In the genomic region with DNA sequence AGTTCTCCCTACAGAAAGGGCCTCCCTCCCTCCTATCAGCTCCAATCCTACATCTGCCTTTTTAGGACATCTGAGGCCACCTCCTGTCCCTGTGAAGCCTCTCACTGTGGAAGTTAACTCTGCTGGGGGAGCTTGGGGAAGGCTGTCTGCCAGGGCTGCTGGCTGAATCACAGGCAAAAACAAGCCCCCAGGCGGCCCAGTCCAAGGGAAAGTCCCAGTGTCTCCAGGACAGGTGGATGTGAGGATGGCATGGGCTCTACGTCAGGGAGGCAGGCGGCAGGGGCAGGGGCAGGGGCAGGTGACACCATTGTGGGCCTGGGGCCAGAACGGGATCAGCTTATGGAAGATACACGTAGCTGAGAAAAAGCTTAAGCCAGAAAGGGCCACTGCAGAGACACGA, we compare ENCODE assay signal across 13 cellular contexts.
DNase-seq lines count a peak whose midpoint lies in the region; ATAC-seq and TF ChIP-seq lines count a peak whose summit lies in the region.
"Had no signal": no experiment of that assay in that cellular context is flagged by ENCODE, and none has a peak within 500 bp of the region (broad histone marks: within the 10 kb centered on the region; RNA-seq: fewer than 3 reads in every experiment).

No MANE protein-coding gene starts in this region.

- no peaks in the 10 kb centered on the region for H3K36me3 ChIP-seq in naive thymus-derived CD4-positive, alpha-beta T cell (ENCODE audit: control insufficient read depth in 2 of 3, insufficient read depth in 3 of 3, low read length in 3 of 3)

- CTCF ChIA-PET in naive thymus-derived CD4-positive, alpha-beta T cell (lab: Charles Lee), result no interaction called here
- CTCF ChIA-PET in CD4-positive, alpha-beta T cell (lab: Charles Lee), result no interaction called here

- H3K27ac Mint-ChIP-seq in naive thymus-derived CD4-positive, alpha-beta T cell, result peak overlapping the region in 5 of 9 donors; percentile 8 to 76 (median 61)
- no peak overlapping the region for H3K27ac Mint-ChIP-seq in CD4-positive, alpha-beta T cell

- H3K4me3 Mint-ChIP-seq in naive thymus-derived CD4-positive, alpha-beta T cell, result no peak overlapping the region
- H3K4me3 Mint-ChIP-seq in CD4-positive, alpha-beta T cell, result no peak overlapping the region

- no peak for TF ChIP-seq CTCF in VCaP (conservative IDR thresholded peaks at IDR 0.05)
- TF ChIP-seq CTCF in CD4-positive, alpha-beta T cell (IDR thresholded peaks at IDR 0.05), result no peak

- peaks cover 11 to 12% of the 10 kb centered on the region in 2 donors for H3K4me1 ChIP-seq in naive thymus-derived CD4-positive, alpha-beta T cell (ENCODE audit: control insufficient read depth in 2 of 2, insufficient read depth in 2 of 2, low read length in 2 of 2)

- H3K36me3 Mint-ChIP-seq in naive thymus-derived CD4-positive, alpha-beta T cell, result peaks cover 0 to 9% (median 0%) of the 10 kb centered on the region in 5 donors
- no peaks in the 10 kb centered on the region for H3K36me3 Mint-ChIP-seq in CD4-positive, alpha-beta T cell (ENCODE audit: low read depth)

- H3K9me3 ChIP-seq in naive thymus-derived CD4-positive, alpha-beta T cell (ENCODE audit: control insufficient read depth in 2 of 3, low read length in 3 of 3), result no peaks in the 10 kb centered on the region
- H3K9me3 ChIP-seq in CD4-positive, alpha-beta T cell (ENCODE audit: control insufficient read depth, low read length), result no peaks in the 10 kb centered on the region

- no peaks in the 10 kb centered on the region for H3K9me3 Mint-ChIP-seq in naive thymus-derived CD4-positive, alpha-beta T cell
- H3K9me3 Mint-ChIP-seq in CD4-positive, alpha-beta T cell, result no peaks in the 10 kb centered on the region

- H3K27me3 ChIP-seq in naive thymus-derived CD4-positive, alpha-beta T cell (ENCODE audit: control insufficient read depth in 2 of 2, insufficient read depth in 2 of 2, low read length in 2 of 2), result no peaks in the 10 kb centered on the region
- H3K27me3 ChIP-seq in CD4-positive, alpha-beta T cell (ENCODE audit: control insufficient read depth, insufficient read depth, low read length), result no peaks in the 10 kb centered on the region

- H3K27me3 Mint-ChIP-seq in naive thymus-derived CD4-positive, alpha-beta T cell, result no peaks in the 10 kb centered on the region
- H3K27me3 Mint-ChIP-seq in CD4-positive, alpha-beta T cell, result no peaks in the 10 kb centered on the region

- intact Hi-C loops in naive thymus-derived CD4-positive, alpha-beta T cell (cut with micrococcal nuclease), result no loop called here
- intact Hi-C loops in CD4-positive, alpha-beta T cell (cut with DNase I, micrococcal nuclease), result no loop called here

- no peak overlapping the region for H3K4me3 ChIP-seq in naive thymus-derived CD4-positive, alpha-beta T cell (ENCODE audit: low read length)

- ATAC-seq in naive thymus-derived CD4-positive, alpha-beta T cell, result no peak
- no peak for ATAC-seq in CD4-positive, alpha-beta T cell (ENCODE audit: poor library complexity)

- POLR2A ChIA-PET in naive thymus-derived CD4-positive, alpha-beta T cell (lab: Charles Lee), result interaction anchor here (0.6 kb wide), 1 partner anchor 441 kb away, joined by 3 read pairs; no protein-coding TSS in a partner anchor
- POLR2A ChIA-PET in CD4-positive, alpha-beta T cell (lab: Charles Lee), result no interaction called here

- DNase-seq in NCI-H82 (lab: John Stamatoyannopoulos, UW) (peak; percentile 36), NCI-H82 treated with DMSO at 0.1 percent for 48 hours (lab: John Stamatoyannopoulos, UW; ENCODE audit: unreplicated experiment) (no peak), ELF-1 (ENCODE audit: low read depth, low spot score) (peak; percentile 43), epidermal melanocyte (ENCODE audit: insufficient read length, low spot score) (no peak), mucosa of gallbladder (ENCODE audit: low spot score) (no peak)
- no peak for DNase-seq in naive thymus-derived CD4-positive, alpha-beta T cell
- DNase-seq in CD4-positive, alpha-beta T cell, result no peak
- DNase-seq: 8988T; IMR-90; NCI-H2029 treated with DMSO at 0.1 percent for 48 hours; NCI-H524; NK-92 treated with Interleukin-12 subunit alpha and Interleukin-12 subunit beta, amount 100 ng/mL, for 24 hours had no signal

- peak overlapping the region; percentile 93 for H3K27ac ChIP-seq in VCaP
- no peak overlapping the region for H3K27ac ChIP-seq in naive thymus-derived CD4-positive, alpha-beta T cell (ENCODE audit: low read depth, low read length)
- H3K27ac ChIP-seq in CD4-positive, alpha-beta T cell (ENCODE audit: low read depth, low read length), result no peak overlapping the region

- peaks cover 5 to 23% (median 14%) of the 10 kb centered on the region in 7 donors for H3K4me1 Mint-ChIP-seq in naive thymus-derived CD4-positive, alpha-beta T cell
- H3K4me1 Mint-ChIP-seq in CD4-positive, alpha-beta T cell (ENCODE audit: low read depth), result peaks cover 17% of the 10 kb centered on the region

Comparison
In these comparisons a context has a peak if more than half of its experiments do, and no peak if none do; other contexts are left out.
1. DNase-seq: peak in NCI-H82 (single experiment) and ELF-1 (single experiment); none in NCI-H82 treated with DMSO at 0.1 percent for 48 hours (single experiment), naive thymus-derived CD4-positive, alpha-beta T cell (0 of 9), epidermal melanocyte (single experiment), CD4-positive, alpha-beta T cell (0 of 10) and mucosa of gallbladder (single experiment).